ENCODE assay signal across 8 cellular contexts in the genomic region with DNA sequence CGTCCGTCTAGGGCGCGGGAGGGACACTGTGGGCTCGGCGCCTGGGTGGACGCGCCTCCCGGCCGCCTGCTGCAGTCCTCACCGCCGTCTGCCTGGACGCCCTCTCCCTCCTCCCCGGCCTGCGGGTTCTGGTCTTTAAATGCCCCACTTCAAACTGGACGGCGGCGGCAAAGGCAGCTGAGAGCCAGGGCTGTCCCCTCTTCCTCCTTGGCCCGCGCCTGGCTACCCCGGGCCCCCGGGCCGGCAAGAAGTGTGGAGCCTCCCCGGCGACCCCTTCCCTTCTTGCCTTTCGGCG. TPM values are rescaled to one million over a fixed set of nuclear protein-coding genes. Genes with fewer than 3 reads are reported as not detected.
A peak's percentile ranks its signal among the peaks of the same experiment; 100 is the strongest.
DNase-seq lines count a peak whose midpoint lies in the region; ATAC-seq and TF ChIP-seq lines count a peak whose summit lies in the region.

No MANE protein-coding gene starts in this region.

- DNase-seq in DND-41 (no peak), mesenchymal stem cell (peak; percentile 77), thyroid gland (peak; percentile 68 to 71), NCI-H1048 (lab: John Stamatoyannopoulos, UW) (no peak)

- peak overlapping the region in 1 of 2 experiments; percentile 59 for H2BK12ac ChIP-seq in mesenchymal stem cell (ENCODE audit: low read length in 2 of 2)

- TF ChIP-seq POLR2A in thyroid gland (IDR thresholded peaks at IDR 0.05): no peak

- intact Hi-C loops in thyroid gland (cut with DNase I): no loop called here

- TF ChIP-seq CTCF in DND-41 (IDR thresholded peaks at IDR 0.05; ENCODE audit: borderline replicate concordance, extremely low read depth, low read length, poor library complexity, severe bottlenecking) (no peak), thyroid gland (IDR thresholded peaks at IDR 0.05) (no peak)

- H3K27ac ChIP-seq in DND-41 (ENCODE audit: low read length) (peak overlapping the region; percentile 81), HUES6 (ENCODE audit: low read depth, low read length) (peak overlapping the region; percentile 61; the same call in 1 of the 2 replicates), mesenchymal stem cell (ENCODE audit: low read length, poor library complexity, severe bottlenecking) (peak overlapping the region; percentile 66), thyroid gland (peak overlapping the region; percentile 93 to 99 (median 99))

- H3K9ac ChIP-seq in DND-41 (ENCODE audit: low read depth, low read length): peak overlapping the region; percentile 86
- peak overlapping the region; percentile 88 for H3K9ac ChIP-seq in HUES6 (ENCODE audit: low read length)
- peak overlapping the region; percentile 85 for H3K9ac ChIP-seq in endocrine pancreas (ENCODE audit: control insufficient read depth, insufficient read depth, low read length)
- H3K9ac ChIP-seq in mesenchymal stem cell (ENCODE audit: low read length): peak overlapping the region; percentile 100

- H2AK5ac ChIP-seq in mesenchymal stem cell (ENCODE audit: low read length, severe bottlenecking): no peak overlapping the region

- peak overlapping the region; percentile 94 for H2AFZ ChIP-seq in DND-41 (ENCODE audit: low read depth, low read length)
- H2AFZ ChIP-seq in mesenchymal stem cell (ENCODE audit: low read depth, low read length): peak overlapping the region; percentile 33

- H3K79me1 ChIP-seq in mesenchymal stem cell (replicated peaks; ENCODE audit: low read length, poor library complexity, severe bottlenecking): peaks cover 7% of the 10 kb centered on the region

- H3K4me1 ChIP-seq in DND-41 (ENCODE audit: insufficient read depth, low read length) (peaks cover 47% of the 10 kb centered on the region), HUES6 (ENCODE audit: control insufficient read depth, insufficient read depth, low read length) (peaks cover 22% of the 10 kb centered on the region), endocrine pancreas (ENCODE audit: control insufficient read depth, insufficient read depth, low read length) (peaks cover 27% of the 10 kb centered on the region), mesenchymal stem cell (ENCODE audit: control insufficient read depth, insufficient read depth, low read depth, low read length) (no peaks in the 10 kb centered on the region), thyroid gland (peaks cover 32 to 36% of the 10 kb centered on the region in 2 donors)

- H2BK120ac ChIP-seq in mesenchymal stem cell (ENCODE audit: low read depth, low read length): peak overlapping the region; percentile 91

- H3K79me2 ChIP-seq in DND-41 (ENCODE audit: insufficient read depth, low read length): peaks cover 16% of the 10 kb centered on the region

- H2BK15ac ChIP-seq in mesenchymal stem cell (ENCODE audit: low read depth, poor library complexity, severe bottlenecking): peak overlapping the region; percentile 73

- H3K4me2 ChIP-seq in DND-41 (ENCODE audit: insufficient read depth, low read length) (peak overlapping the region; percentile 89), mesenchymal stem cell (ENCODE audit: low read length, poor library complexity, severe bottlenecking) (peak overlapping the region; percentile 73)

- H3K27me3 ChIP-seq in DND-41 (ENCODE audit: insufficient read depth, low read length, poor library complexity) (no peaks in the 10 kb centered on the region), HUES6 (ENCODE audit: control insufficient read depth, insufficient read depth, low read length) (no peaks in the 10 kb centered on the region), endocrine pancreas (ENCODE audit: control insufficient read depth, insufficient read depth, low read length) (no peaks in the 10 kb centered on the region), mesenchymal stem cell (ENCODE audit: control insufficient read depth in 1 of 2, insufficient read depth in 1 of 2, low read length in 2 of 2) (no peaks in the 10 kb centered on the region), thyroid gland (no peaks in the 10 kb centered on the region)

- peak overlapping the region in 1 of 2 experiments; percentile 11 for H3K23ac ChIP-seq in mesenchymal stem cell (ENCODE audit: low read length in 2 of 2)

- H4K91ac ChIP-seq in mesenchymal stem cell (ENCODE audit: low read length): peak overlapping the region; percentile 87

- no peaks in the 10 kb centered on the region for H4K20me1 ChIP-seq in DND-41 (ENCODE audit: insufficient read depth, low read length)

- H3K14ac ChIP-seq in mesenchymal stem cell (ENCODE audit: low read length in 2 of 2): peak overlapping the region in 1 of 2 experiments; percentile 64

- H4K8ac ChIP-seq in mesenchymal stem cell (ENCODE audit: low read length): peak overlapping the region; percentile 84

- peaks cover 14% of the 10 kb centered on the region for H3K36me3 ChIP-seq in DND-41 (ENCODE audit: insufficient read depth, low read length)
- H3K36me3 ChIP-seq in HUES6 (ENCODE audit: control insufficient read depth, insufficient read depth, low read length): peaks cover 14% of the 10 kb centered on the region
- no peaks in the 10 kb centered on the region for H3K36me3 ChIP-seq in endocrine pancreas (ENCODE audit: control insufficient read depth, insufficient read depth, low read length)
- peaks cover 0 to 37% of the 10 kb centered on the region in 2 experiments for H3K36me3 ChIP-seq in mesenchymal stem cell (ENCODE audit: control insufficient read depth in 1 of 2, insufficient read depth in 2 of 2, low read depth in 1 of 2, low read length in 2 of 2)
- H3K36me3 ChIP-seq in thyroid gland: no peaks in the 10 kb centered on the region

- ATAC-seq in DND-41 (ENCODE audit: insufficient read depth, low read depth) (peak; percentile 5), GM21390 (IDR thresholded peaks at IDR 0.05; ENCODE audit: unreplicated experiment) (peak; percentile 8)
- peak; percentile 1 to 5 for ATAC-seq in activated CD4-positive, CD25-positive, alpha-beta regulatory T cell treated with anti-CD3 and anti-CD28 coated beads, Interleukin-2, amount 50 U/mL, for 24 hours

- H3K18ac ChIP-seq in mesenchymal stem cell (ENCODE audit: low read depth in 1 of 2, low read length in 2 of 2): peak overlapping the region; percentile 68 to 95

- 0% methylated on average over 25 of the region's 27 CpGs for WGBS in mesenchymal stem cell
- WGBS in thyroid gland, 2 donors: 0 to 1% methylated on average over 13 to 25 of the region's 27 CpGs

- peak overlapping the region in 1 of 2 experiments; percentile 50 for H3K4ac ChIP-seq in mesenchymal stem cell (ENCODE audit: low read depth in 1 of 2, low read length in 2 of 2)

- H2BK5ac ChIP-seq in mesenchymal stem cell (ENCODE audit: low read depth, low read length, poor library complexity, severe bottlenecking): peak overlapping the region; percentile 66

- H3K4me3 ChIP-seq in DND-41 (ENCODE audit: low read depth in 1 of 2, low read length in 2 of 2) (peak overlapping the region; percentile 78 to 81), HUES6 (ENCODE audit: low read depth, low read length) (peak overlapping the region; percentile 67), endocrine pancreas (ENCODE audit: control insufficient read depth, insufficient read depth, low read length) (no peak overlapping the region), mesenchymal stem cell (ENCODE audit: insufficient read depth in 1 of 2, low read depth in 1 of 2, low read length in 2 of 2) (peak overlapping the region; percentile 78 to 89), thyroid gland (replicated peaks in 1 of 3) (peak overlapping the region; percentile 83 to 97 (median 93))

- H3K9me3 ChIP-seq in DND-41 (ENCODE audit: insufficient read depth, low read length, severe bottlenecking) (no peaks in the 10 kb centered on the region), HUES6 (ENCODE audit: control insufficient read depth, insufficient read depth, low read depth, low read length) (no peaks in the 10 kb centered on the region), endocrine pancreas (ENCODE audit: control insufficient read depth, low read length) (no peaks in the 10 kb centered on the region), mesenchymal stem cell (ENCODE audit: control insufficient read depth, low read length) (no peaks in the 10 kb centered on the region), thyroid gland (no peaks in the 10 kb centered on the region)

RNA-seq across cellular contexts. Expression of a gene that starts 0.4 kb away (rescaled TPM):
- 19.3 TPM for polyA plus RNA-seq in mesenchymal stem cell (2013, experiment 1 of 2)
- polyA plus RNA-seq in mesenchymal stem cell (2013, experiment 2 of 2): 16.9 TPM
- 100 to 1,000 TPM in 1 of 4 donors, 10 to 100 TPM in 3; 61.8 to 119 (median 83.4) TPM for total RNA-seq in thyroid gland

Comparison
In these comparisons a context has a peak if more than half of its experiments do, and no peak if none do; other contexts are left out.
1. DNase-seq: peak in mesenchymal stem cell (single experiment) and thyroid gland (2 of 2); none in DND-41 (single experiment) and NCI-H1048 (single experiment).
2. Peak in every context shown above with its lines, with median percentiles within 50 percentile points of each other: ATAC-seq, H3K27ac ChIP-seq and H3K9ac ChIP-seq.